20 cellular contexts compared by ENCODE assay signal in genomic region chr13:23512762-23513395, GRCh38. TPM values are rescaled to one million over a fixed set of nuclear protein-coding genes. Genes with fewer than 3 reads are reported as not detected.
A peak's percentile ranks its signal among the peaks of the same experiment; 100 is the strongest.
DNase-seq lines count a peak whose midpoint lies in the region; ATAC-seq and TF ChIP-seq lines count a peak whose summit lies in the region.
"Had no signal": no experiment of that assay in that cellular context is flagged by ENCODE, and none has a peak within 500 bp of the region (broad histone marks: within the 10 kb centered on the region; RNA-seq: fewer than 3 reads in every experiment).

No MANE protein-coding gene starts in this region.

- H3K36me3 ChIP-seq in brain microvascular endothelial cell (replicated peaks), result no peaks in the 10 kb centered on the region
- no peaks in the 10 kb centered on the region for H3K36me3 ChIP-seq in neuronal stem cell (replicated peaks in 1 of 2; ENCODE audit: control insufficient read depth in 2 of 2, insufficient read depth in 2 of 2, low read length in 2 of 2)
- H3K36me3 ChIP-seq in aorta (ENCODE audit: control insufficient read depth in 1 of 2, insufficient read depth in 2 of 2, low read length in 1 of 2), result no peaks in the 10 kb centered on the region
- H3K36me3 ChIP-seq: breast epithelium, tibial nerve had no signal

- H4K91ac ChIP-seq in neuronal stem cell (ENCODE audit: low read depth, low read length, poor library complexity), result no peak overlapping the region

- peak overlapping the region; percentile 78 for H3K18ac ChIP-seq in neuronal stem cell (ENCODE audit: low read length)

- no peaks in the 10 kb centered on the region for H3K27me3 Mint-ChIP-seq in Calu3 (ENCODE audit: unreplicated experiment)
- H3K27me3 Mint-ChIP-seq in HFFc6 (ENCODE audit: insufficient read depth), result no peaks in the 10 kb centered on the region; the same call in none of the 2 replicates

- no peak overlapping the region for H3K14ac ChIP-seq in neuronal stem cell (ENCODE audit: low read length)

- CTCF ChIA-PET in Calu3 (lab: Charles Lee), result no interaction called here

- in situ Hi-C loops in brain microvascular endothelial cell (cut with HindIII; ENCODE audit: low pct_ligation_motif_present, low sequenced_read_pairs), result no loop called here

- no peak overlapping the region for H2BK15ac ChIP-seq in neuronal stem cell (ENCODE audit: low read length)

- H3K4me3 Mint-ChIP-seq in Calu3 (ENCODE audit: low read depth, unreplicated experiment) (no peak overlapping the region), HFFc6 (no peak overlapping the region)
- H3K4me3 Mint-ChIP-seq: memory B cell; natural killer cell; stimulated activated memory B cell treated with anti-CD40 and anti-IgM and Interleukin-4, amounts not matched to agents 10 μg/mL and 1 μg/mL and 100 μg/mL, for 72 hours had no signal

- no peak overlapping the region for H2BK5ac ChIP-seq in neuronal stem cell (ENCODE audit: low read length)

- H2AK5ac ChIP-seq in neuronal stem cell (ENCODE audit: low read depth, low read length), result no peak overlapping the region

- no peak overlapping the region for H3K9ac ChIP-seq in neuronal stem cell (ENCODE audit: low read depth, low read length, poor library complexity)

- ATAC-seq in HG02610 (IDR thresholded peaks at IDR 0.05; ENCODE audit: unreplicated experiment) (no peak), aorta (ENCODE audit: low FRiP score) (no peak)
- ATAC-seq: activated naive CD4-positive, alpha-beta T cell treated with anti-CD3 and anti-CD28 coated beads, Interleukin-2, amount 50 U/mL, for 72 hours; esophagus mucosa; natural killer cell; stimulated activated memory B cell treated with anti-CD40 and anti-IgM and Interleukin-4, amounts not matched to agents 10 μg/mL and 1 μg/mL and 100 μg/mL, for 72 hours had no signal

- no peaks in the 10 kb centered on the region for H3K36me3 Mint-ChIP-seq in Calu3 (ENCODE audit: insufficient read depth, unreplicated experiment)
- H3K36me3 Mint-ChIP-seq in HFFc6 (ENCODE audit: low read depth), result no peaks in the 10 kb centered on the region
- H3K36me3 Mint-ChIP-seq: activated naive CD4-positive, alpha-beta T cell treated with anti-CD3 and anti-CD28 coated beads, Interleukin-2, amount 50 U/mL, for 72 hours; CD4-positive, alpha-beta memory T cell; memory B cell; natural killer cell; stimulated activated memory B cell treated with anti-CD40 and anti-IgM and Interleukin-4, amounts not matched to agents 10 μg/mL and 1 μg/mL and 100 μg/mL, for 72 hours had no signal

- H3K27me3 ChIP-seq in brain microvascular endothelial cell (replicated peaks) (no peaks in the 10 kb centered on the region), neuronal stem cell (ENCODE audit: control insufficient read depth in 3 of 3, insufficient read depth in 3 of 3, low read depth in 1 of 3, low read length in 3 of 3) (no peaks in the 10 kb centered on the region), aorta (ENCODE audit: control insufficient read depth in 1 of 2, insufficient read depth in 2 of 2, low read length in 1 of 2) (no peaks in the 10 kb centered on the region)
- H3K27me3 ChIP-seq: breast epithelium, tibial nerve had no signal

- H3K4me1 ChIP-seq in neuronal stem cell (ENCODE audit: control insufficient read depth in 2 of 2, insufficient read depth in 1 of 2, low read depth in 1 of 2, low read length in 2 of 2) (peaks cover 0 to 5% of the 10 kb centered on the region in 2 donors), aorta (ENCODE audit: control insufficient read depth in 1 of 2, insufficient read depth in 2 of 2, low read length in 2 of 2) (no peaks in the 10 kb centered on the region)
- H3K4me1 ChIP-seq: breast epithelium had no signal

- TF ChIP-seq CTCF in Calu3 (IDR thresholded peaks at IDR 0.05; ENCODE audit: unreplicated experiment) (no peak), HFFc6 (IDR thresholded peaks at IDR 0.05) (peak; percentile 72), brain microvascular endothelial cell (IDR thresholded peaks at IDR 0.05; ENCODE audit: low read depth, low read length, missing control alignments) (peak; percentile 2)

- H2BK12ac ChIP-seq in neuronal stem cell (ENCODE audit: low read length), result peak overlapping the region; percentile 23

- no CpG with 5 or more reads among the region's 6 CpGs for WGBS in neuronal stem cell (ENCODE audit: extremely low coverage in 2 of 2, insufficient read length in 2 of 2, insufficient replicate concordance in 1 of 2), 2 donors
- 96% methylated on average over 6 of the region's 6 CpGs for WGBS in aorta, 2 donors

- no peak overlapping the region for H3K4me2 ChIP-seq in neuronal stem cell (ENCODE audit: insufficient read depth, low read length, poor library complexity, severe bottlenecking)

- H3K4me1 Mint-ChIP-seq in Calu3 (ENCODE audit: low read depth, unreplicated experiment) (peaks cover 11% of the 10 kb centered on the region), HFFc6 (ENCODE audit: low read depth) (peaks cover 34% of the 10 kb centered on the region)
- H3K4me1 Mint-ChIP-seq: CD4-positive, alpha-beta memory T cell; memory B cell; natural killer cell; stimulated activated memory B cell treated with anti-CD40 and anti-IgM and Interleukin-4, amounts not matched to agents 10 μg/mL and 1 μg/mL and 100 μg/mL, for 72 hours had no signal

- H2AFZ ChIP-seq in neuronal stem cell (ENCODE audit: low read length), result no peak overlapping the region

- H3K27ac Mint-ChIP-seq in Calu3 (ENCODE audit: unreplicated experiment) (peak overlapping the region; percentile 47), HFFc6 (peak overlapping the region; percentile 22; the same call in 1 of the 2 replicates)
- H3K27ac Mint-ChIP-seq: activated naive CD4-positive, alpha-beta T cell treated with anti-CD3 and anti-CD28 coated beads, Interleukin-2, amount 50 U/mL, for 72 hours; CD4-positive, alpha-beta memory T cell; memory B cell; natural killer cell; stimulated activated memory B cell treated with anti-CD40 and anti-IgM and Interleukin-4, amounts not matched to agents 10 μg/mL and 1 μg/mL and 100 μg/mL, for 72 hours had no signal

- BruUV-seq in Calu3 (replicated peaks; lab: Mats Ljungman, UMichigan), result no TSS peak

- no peaks in the 10 kb centered on the region for H3K79me1 ChIP-seq in neuronal stem cell (ENCODE audit: low read depth, low read length)

- H3K23ac ChIP-seq in neuronal stem cell (ENCODE audit: low read depth, low read length, poor library complexity), result no peak overlapping the region

- no peak overlapping the region for H2BK120ac ChIP-seq in neuronal stem cell (ENCODE audit: low read depth, low read length)

- no peak overlapping the region for H3K4ac ChIP-seq in neuronal stem cell (ENCODE audit: low read length)

- H3K27ac ChIP-seq in brain microvascular endothelial cell (no peak overlapping the region), neuronal stem cell (replicated peaks; ENCODE audit: low read length) (no peak overlapping the region), aorta (ENCODE audit: low read depth in 1 of 2, low read length in 2 of 2) (no peak overlapping the region)
- H3K27ac ChIP-seq: breast epithelium, psoas muscle, tibial nerve had no signal

- DNase-seq in Calu3 (no peak), HFFc6 (no peak), brain microvascular endothelial cell (no peak), neuronal stem cell (ENCODE audit: low spot score) (no peak), aorta (no peak)
- DNase-seq in activated CD4-positive, alpha-beta T cell treated with anti-CD3 and anti-CD28 coated beads for 4 hours, result no peak
- DNase-seq: activated CD4-positive, alpha-beta T cell treated with anti-CD3 and anti-CD28 coated beads, Interleukin-2, amount 50 U/mL, for 1 hour; CD4-positive, alpha-beta memory T cell; DND-41; natural killer cell; NCI-H187; NCI-H446 treated with DMSO at 0.1 percent for 48 hours; psoas muscle had no signal

- intact Hi-C loops in Calu3 (cut with micrococcal nuclease; ENCODE audit: unreplicated experiment) (loop anchor here (5.0 kb wide), 2 partner anchors 54 to 354 kb away; no protein-coding TSS in a partner anchor), aorta (cut with DNase I) (no loop called here)

- no peak overlapping the region for H4K8ac ChIP-seq in neuronal stem cell (ENCODE audit: low read depth, low read length)

- H3K4me3 ChIP-seq in brain microvascular endothelial cell (ENCODE audit: low read depth, low read length) (no peak overlapping the region), neuronal stem cell (ENCODE audit: low read length in 2 of 2) (no peak overlapping the region), aorta (ENCODE audit: low read length in 2 of 2) (no peak overlapping the region)
- H3K4me3 ChIP-seq: breast epithelium, psoas muscle, tibial nerve had no signal

- no peaks in the 10 kb centered on the region for H3K9me3 ChIP-seq in neuronal stem cell (replicated peaks in 1 of 2; ENCODE audit: control insufficient read depth in 2 of 2, insufficient read depth in 1 of 2, low read depth in 1 of 2, low read length in 2 of 2)
- no peaks in the 10 kb centered on the region for H3K9me3 ChIP-seq in aorta (ENCODE audit: control insufficient read depth, low read length)
- H3K9me3 ChIP-seq: breast epithelium, psoas muscle, tibial nerve had no signal

- H3K9me3 Mint-ChIP-seq in Calu3 (ENCODE audit: low read depth, unreplicated experiment) (no peaks in the 10 kb centered on the region), HFFc6 (no peaks in the 10 kb centered on the region)
- H3K9me3 Mint-ChIP-seq: activated naive CD4-positive, alpha-beta T cell treated with anti-CD3 and anti-CD28 coated beads, Interleukin-2, amount 50 U/mL, for 72 hours; CD4-positive, alpha-beta memory T cell; memory B cell; natural killer cell; stimulated activated memory B cell treated with anti-CD40 and anti-IgM and Interleukin-4, amounts not matched to agents 10 μg/mL and 1 μg/mL and 100 μg/mL, for 72 hours had no signal

RNA-seq across cellular contexts. Expression of gene TNFRSF19, which starts 57.3 kb away (rescaled TPM):
- 24.3 and 38.3 TPM in 2 replicates for total RNA-seq in Calu3 (2022)
- 10 to 100 TPM in 1 of 6 experiments, 1 to 10 TPM in 5; 5.9 to 10.1 (median 8.7) TPM for total RNA-seq in HFFc6 (2021; fragmentation: NEBNext Ultra II Directional; extraction: Animal tissue kit (Norgen Biotek cat#: 25700))
- polyA plus RNA-seq in neuronal stem cell (2013, experiment 1 of 2), result 0.92 TPM
- polyA plus RNA-seq in neuronal stem cell (2013, experiment 2 of 2), result 0.84 TPM
- 1 to 10 TPM; 1.6 to 4.3 TPM for total RNA-seq in aorta
- polyA plus RNA-seq in aorta, result 1 to 10 TPM in 1 of 2 donors, under 1 TPM in 1; 0.38 to 2.1 TPM
- total RNA-seq: activated naive CD4-positive, alpha-beta T cell treated with anti-CD3 and anti-CD28 coated beads, Interleukin-2, amount 50 U/mL, for 72 hours; CD4-positive, alpha-beta memory T cell had no signal
